ENCODE assay signal across 8 cellular contexts in the genomic region with DNA sequence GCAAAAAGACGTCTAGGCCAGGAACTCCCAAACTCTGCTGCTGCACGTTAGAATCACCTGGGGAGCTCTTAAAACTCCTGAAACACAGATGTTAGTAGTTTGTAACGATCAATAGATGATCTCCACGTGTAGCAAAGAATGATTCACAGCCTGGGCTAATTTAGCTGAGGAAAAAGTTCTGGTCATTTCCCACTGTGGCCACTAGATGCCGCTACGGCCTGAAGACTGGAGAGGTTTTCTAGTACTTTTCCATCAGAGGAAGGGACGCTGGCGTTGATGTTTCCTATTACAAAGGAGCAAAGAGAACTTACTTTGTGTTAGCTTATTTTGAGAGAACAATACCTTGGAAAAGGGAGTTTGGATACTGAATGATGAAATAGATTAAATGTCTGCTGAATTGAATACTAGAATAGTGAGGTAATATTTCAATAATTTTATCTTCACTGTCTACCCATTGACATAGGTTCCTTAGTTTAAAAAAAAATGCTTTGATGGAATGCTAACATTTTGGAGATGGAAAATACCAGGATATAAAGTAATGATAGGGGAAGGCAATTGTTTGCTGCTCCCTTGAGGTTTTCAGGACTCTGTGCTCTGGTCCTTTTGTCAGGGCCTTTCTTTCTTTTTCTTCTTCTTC.
DNase-seq lines count a peak whose midpoint lies in the region; ATAC-seq and TF ChIP-seq lines count a peak whose summit lies in the region.

No MANE protein-coding gene starts in this region.

- TF ChIP-seq CTCF in GM12875 (IDR thresholded peaks at IDR 0.05; ENCODE audit: borderline replicate concordance, insufficient read depth, low read depth, low read length) (peak; percentile 75; the same call in 1 of the 2 replicates), left ventricle myocardium inferior (IDR thresholded peaks at IDR 0.05; ENCODE audit: borderline replicate concordance) (peak; percentile 94)

- H3K9ac ChIP-seq in adipocyte (ENCODE audit: low read length), result no peak overlapping the region

- H3K9me3 ChIP-seq in adipocyte (ENCODE audit: control insufficient read depth, low read length), result no peaks in the 10 kb centered on the region
- no peaks in the 10 kb centered on the region for H3K9me3 ChIP-seq in left ventricle myocardium inferior (replicated peaks)

- no peak overlapping the region for H3K27ac ChIP-seq in left ventricle myocardium inferior (replicated peaks)

- H3K27me3 ChIP-seq in adipocyte (replicated peaks; ENCODE audit: control insufficient read depth, insufficient read depth, low read length), result no peaks in the 10 kb centered on the region
- H3K27me3 ChIP-seq in left ventricle myocardium inferior (ENCODE audit: low read depth), result peaks cover 22% of the 10 kb centered on the region

- DNase-seq in NCI-H1436 (lab: John Stamatoyannopoulos, UW), result peak; percentile 76
- DNase-seq in SW 1271 (lab: John Stamatoyannopoulos, UW), result peak; percentile 38 to 83
- DNase-seq in adipocyte (ENCODE audit: low read depth), result peak; percentile 95
- peak; percentile 63 for DNase-seq in left ventricle myocardium inferior
- DNase-seq in renal cortical epithelial cell (ENCODE audit: low read depth), result peak; percentile 81

- intact Hi-C loops in left ventricle myocardium inferior (cut with micrococcal nuclease), result loop anchor here (10.0 kb wide), 2 partner anchors 353 to 463 kb away; no protein-coding TSS in a partner anchor

- ATAC-seq in HG02798 (IDR thresholded peaks at IDR 0.05; ENCODE audit: poor library complexity, unreplicated experiment) (peak; percentile 85), HG03135 (IDR thresholded peaks at IDR 0.05; ENCODE audit: unreplicated experiment) (no peak)

- H3K4me1 ChIP-seq in adipocyte (ENCODE audit: control insufficient read depth, insufficient read depth, low read length) (no peaks in the 10 kb centered on the region), left ventricle myocardium inferior (peaks cover 6% of the 10 kb centered on the region)

- H3K36me3 ChIP-seq in adipocyte (ENCODE audit: control insufficient read depth, insufficient read depth, low read length, severe bottlenecking), result no peaks in the 10 kb centered on the region
- H3K36me3 ChIP-seq in left ventricle myocardium inferior, result no peaks in the 10 kb centered on the region

- no peak overlapping the region for H3K4me3 ChIP-seq in GM12875 (ENCODE audit: low read depth, low read length)
- H3K4me3 ChIP-seq in adipocyte (ENCODE audit: low read length), result no peak overlapping the region
- H3K4me3 ChIP-seq in left ventricle myocardium inferior, result no peak overlapping the region
